18 cellular contexts compared by ENCODE assay signal in genomic region chr3:35437381-35437780, GRCh38.
"Had no signal": no experiment of that assay in that cellular context is flagged by ENCODE, and none has a peak within 500 bp of the region (broad histone marks: within the 10 kb centered on the region; RNA-seq: fewer than 3 reads in every experiment).

No MANE protein-coding gene starts in this region.

- H3K4me2 ChIP-seq: hepatocyte had no signal

- H3K9me3 ChIP-seq: esophagus muscularis mucosa, gastroesophageal sphincter, heart left ventricle, lower lobe of right lung had no signal

- H3K4me3 ChIP-seq: coronary artery, dorsolateral prefrontal cortex, esophagus muscularis mucosa, gastroesophageal sphincter, heart left ventricle, hepatocyte, left lung, lower lobe of right lung had no signal

- H3K27ac ChIP-seq: coronary artery, dorsolateral prefrontal cortex, esophagus muscularis mucosa, foreskin keratinocyte, gastroesophageal sphincter, heart left ventricle, hepatocyte, left lung, lower lobe of right lung had no signal

- DNase-seq: dermis blood vessel endothelial cell; dorsolateral prefrontal cortex; effector CD4-positive, alpha-beta T cell; effector memory CD4-positive, alpha-beta T cell; heart left ventricle; hypothalamus; immature natural killer cell; left cardiac atrium; left lung; left ventricle myocardium superior; lower lobe of right lung; mesenchymal stem cell; midbrain had no signal

- H2AFZ ChIP-seq: hepatocyte had no signal

- H3K4me1 ChIP-seq: esophagus muscularis mucosa, foreskin keratinocyte, gastroesophageal sphincter, heart left ventricle, left lung, lower lobe of right lung had no signal

- H3K36me3 ChIP-seq: esophagus muscularis mucosa, gastroesophageal sphincter, heart left ventricle, left lung, lower lobe of right lung had no signal

- H3K4me3 Mint-ChIP-seq: immature natural killer cell had no signal

- H3K79me2 ChIP-seq: hepatocyte had no signal

- ATAC-seq: foreskin keratinocyte, gastroesophageal sphincter, heart left ventricle, left cardiac atrium, left lung, left ventricle myocardium superior, lower lobe of right lung had no signal

- H3K4me1 Mint-ChIP-seq: immature natural killer cell had no signal

- H3K27ac Mint-ChIP-seq: immature natural killer cell had no signal

- H3K27me3 ChIP-seq: dorsolateral prefrontal cortex, esophagus muscularis mucosa, foreskin keratinocyte, gastroesophageal sphincter, heart left ventricle, hepatocyte, left lung had no signal
